In genomic region chr14:68947802-68948201, GRCh38 we compare ENCODE assay signal across 9 cellular contexts. TPM values are rescaled to one million over a fixed set of nuclear protein-coding genes. Genes with fewer than 3 reads are reported as not detected.
DNase-seq lines count a peak whose midpoint lies in the region; ATAC-seq and TF ChIP-seq lines count a peak whose summit lies in the region.
"Had no signal": no experiment of that assay in that cellular context is flagged by ENCODE, and none has a peak within 500 bp of the region (broad histone marks: within the 10 kb centered on the region; RNA-seq: fewer than 3 reads in every experiment).

No MANE protein-coding gene starts in this region.

- H3K27me3 Mint-ChIP-seq in CD8-positive, alpha-beta memory T cell = peaks cover 0 to 4% of the 10 kb centered on the region in 2 donors

- CTCF ChIA-PET in CD8-positive, alpha-beta memory T cell (lab: Charles Lee) = interaction anchor here (1.3 kb wide), 1 partner anchor 37 kb away, joined by 3 read pairs; no protein-coding TSS in a partner anchor

- peak; percentile 57 for TF ChIP-seq EP300 in gastroesophageal sphincter (IDR thresholded peaks at IDR 0.05)

- WGBS in gastroesophageal sphincter (ENCODE audit: low coverage in 1 of 2), 2 donors = 15 to 22% methylated on average over 5 of the region's 8 CpGs

- peak; percentile 68 for DNase-seq in GM03348 (ENCODE audit: low spot score)
- peak; percentile 87 for DNase-seq in SK-MEL-5 (ENCODE audit: low read depth, low spot score)
- no peak for DNase-seq in CD8-positive, alpha-beta memory T cell
- DNase-seq in EL = no peak
- DNase-seq in NCI-H128 (lab: John Stamatoyannopoulos, UW; ENCODE audit: unreplicated experiment) = no peak
- DNase-seq: NCI-H1694 treated with DMSO at 0.1 percent for 48 hours had no signal

- POLR2A ChIA-PET in CD8-positive, alpha-beta memory T cell (lab: Charles Lee) = no interaction called here

- TF ChIP-seq CTCF in gastroesophageal sphincter (IDR thresholded peaks at IDR 0.05) = no peak

- peaks cover 13 to 18% (median 17%) of the 10 kb centered on the region in 3 donors for H3K4me1 Mint-ChIP-seq in CD8-positive, alpha-beta memory T cell

- peak; percentile 20 to 34 for TF ChIP-seq POLR2A in gastroesophageal sphincter (IDR thresholded peaks at IDR 0.05)

- in situ Hi-C loops in SK-MEL-5 (cut with HindIII; ENCODE audit: low pct_unique_long_range_greater_than_20kb, low sequenced_read_pairs) = no loop called here

- peaks cover 0 to under 1% of the 10 kb centered on the region in 2 donors for H3K36me3 ChIP-seq in gastroesophageal sphincter
- no peaks in the 10 kb centered on the region for H3K36me3 ChIP-seq in skeletal muscle tissue (ENCODE audit: control insufficient read depth in 3 of 3, insufficient read depth in 3 of 3, low read length in 3 of 3)
- H3K36me3 ChIP-seq in CD8-positive, alpha-beta memory T cell (ENCODE audit: insufficient read depth, low read length) = no peaks in the 10 kb centered on the region

- H3K27ac Mint-ChIP-seq in CD8-positive, alpha-beta memory T cell = peak overlapping the region in 1 of 8 donors; percentile 29

- H3K27me3 ChIP-seq in gastroesophageal sphincter (no peaks in the 10 kb centered on the region), skeletal muscle tissue (ENCODE audit: control insufficient read depth in 3 of 3, insufficient read depth in 3 of 3, low read length in 3 of 3) (peaks cover 0 to 2% (median 0%) of the 10 kb centered on the region in 3 donors)
- no peaks in the 10 kb centered on the region for H3K27me3 ChIP-seq in CD8-positive, alpha-beta memory T cell (ENCODE audit: insufficient read depth, low read length, poor library complexity, severe bottlenecking)

- H3K9me3 Mint-ChIP-seq in CD8-positive, alpha-beta memory T cell = no peaks in the 10 kb centered on the region

- no peaks in the 10 kb centered on the region for H3K36me3 Mint-ChIP-seq in CD8-positive, alpha-beta memory T cell

- no peak overlapping the region for H3K4me3 Mint-ChIP-seq in CD8-positive, alpha-beta memory T cell

- peak overlapping the region in 1 of 2 donors; percentile 1 for H3K4me3 ChIP-seq in gastroesophageal sphincter
- peak overlapping the region in 1 of 3 donors; percentile 23 for H3K4me3 ChIP-seq in skeletal muscle tissue (ENCODE audit: low read length in 3 of 3)
- no peak overlapping the region for H3K4me3 ChIP-seq in CD8-positive, alpha-beta memory T cell (ENCODE audit: low read length)

- H3K9ac ChIP-seq in skeletal muscle tissue (ENCODE audit: low read depth in 1 of 3, low read length in 3 of 3) = peak overlapping the region in 2 of 3 donors; percentile 25 to 33

- H3K4me1 ChIP-seq in gastroesophageal sphincter (peaks cover 18 to 99% (median 83%) of the 10 kb centered on the region in 3 donors), skeletal muscle tissue (ENCODE audit: control insufficient read depth in 3 of 3, insufficient read depth in 3 of 3, low read length in 3 of 3) (peaks cover 61 to 83% (median 72%) of the 10 kb centered on the region in 3 donors)
- peaks cover 81% of the 10 kb centered on the region for H3K4me1 ChIP-seq in CD8-positive, alpha-beta memory T cell (ENCODE audit: insufficient read depth, low read length)

- ATAC-seq in gastroesophageal sphincter (peak; percentile 64), GM21717 (IDR thresholded peaks at IDR 0.05; ENCODE audit: unreplicated experiment) (no peak)

- H3K27ac ChIP-seq in gastroesophageal sphincter = peak overlapping the region; percentile 90 to 99 (median 94)
- peak overlapping the region; percentile 17 for H3K27ac ChIP-seq in skeletal muscle tissue (ENCODE audit: low read depth, low read length)
- H3K27ac ChIP-seq in CD8-positive, alpha-beta memory T cell (ENCODE audit: low read depth, low read length) = no peak overlapping the region

- H3K9me3 ChIP-seq in gastroesophageal sphincter (no peaks in the 10 kb centered on the region), skeletal muscle tissue (ENCODE audit: control insufficient read depth in 3 of 3, low read length in 3 of 3) (no peaks in the 10 kb centered on the region)
- no peaks in the 10 kb centered on the region for H3K9me3 ChIP-seq in CD8-positive, alpha-beta memory T cell (ENCODE audit: low read length)

RNA-seq across cellular contexts. Expression of gene ACTN1, which starts 31.3 kb away (rescaled TPM):
- 34.2 and 45.9 TPM in 2 replicates for total RNA-seq in SK-MEL-5 (2014; rRNA removed; shearing (Covaris generic))
- polyA plus RNA-seq in SK-MEL-5 (2015; cell fraction: cytosol; rRNA removed) = 89.8 and 122 TPM in 2 replicates
- 68.5 and 83.5 TPM in 2 replicates for polyA plus RNA-seq in SK-MEL-5 (2015; cell fraction: nucleus; rRNA removed)
- total RNA-seq in gastroesophageal sphincter = 1,000 to 10,000 TPM in 2 of 4 donors, 100 to 1,000 TPM in 2; 776 to 1,910 (median 969) TPM
- total RNA-seq in skeletal muscle tissue = 44.9 TPM
- 10 to 100 TPM; 52.7 to 53.3 TPM for total RNA-seq in CD8-positive, alpha-beta memory T cell
- polyA plus RNA-seq in CD8-positive, alpha-beta memory T cell = 47.4 TPM

Comparison
In these comparisons a context has a peak if more than half of its experiments do, and no peak if none do; other contexts are left out.
1. DNase-seq: peak in GM03348 (single experiment) and SK-MEL-5 (single experiment); none in CD8-positive, alpha-beta memory T cell (0 of 5), EL (single experiment) and NCI-H128 (single experiment).
2. RNA of gene ACTN1, which starts 31.3 kb away (total RNA-seq): 776 to 1,910 TPM in gastroesophageal sphincter; 52.7 to 53.3 TPM in CD8-positive, alpha-beta memory T cell, 44.9 TPM in skeletal muscle tissue (single experiment) and 34.2 to 45.9 TPM in SK-MEL-5; every median in the first group is over 10 times any median in the second.